Comparison of ENCODE assay signal across 6 cellular contexts in the genomic region with DNA sequence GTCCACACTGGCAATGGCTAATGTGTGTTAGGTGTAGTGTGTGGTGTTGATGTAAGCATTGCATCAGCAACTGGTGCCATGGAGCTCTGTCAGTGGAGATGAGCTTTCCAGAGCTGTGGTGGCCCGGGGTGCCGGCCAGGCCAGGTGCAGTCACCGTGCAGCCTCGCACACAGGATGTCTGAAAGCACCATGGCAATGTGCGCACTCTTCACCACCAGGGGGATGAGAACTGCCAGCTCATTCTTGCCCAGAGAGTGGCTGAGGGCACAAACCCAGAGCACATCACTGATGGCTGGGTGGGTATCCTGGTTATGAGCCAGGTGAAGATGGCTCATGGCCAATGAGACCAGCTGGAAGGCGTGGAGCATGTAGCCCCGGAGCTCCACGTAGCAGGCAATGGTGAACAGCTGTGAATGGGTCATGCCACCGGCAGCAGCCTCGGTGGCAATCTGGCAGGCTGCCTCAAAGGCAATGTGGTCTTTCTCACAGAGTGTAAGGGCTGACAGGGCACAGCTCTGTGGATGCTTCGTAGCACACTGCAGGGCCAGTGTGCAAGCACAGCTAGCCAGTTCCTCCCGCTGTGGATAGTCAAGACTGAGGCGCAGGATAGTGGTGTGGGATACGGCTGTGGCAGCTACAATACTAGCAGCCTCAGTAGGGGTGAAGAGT. TPM values are rescaled to one million over a fixed set of nuclear protein-coding genes. Genes with fewer than 3 reads are reported as not detected.
"Had no signal": no experiment of that assay in that cellular context is flagged by ENCODE, and none has a peak within 500 bp of the region (broad histone marks: within the 10 kb centered on the region; RNA-seq: fewer than 3 reads in every experiment).

No MANE protein-coding gene starts in this region.

RNA-seq across cellular contexts. Expression of gene TBC1D26, which starts 36.9 kb away (rescaled TPM):
- total RNA-seq: aorta, epithelial cell of proximal tubule, glomerular endothelial cell, kidney epithelial cell, left ventricle myocardium inferior had no signal
- polyA plus RNA-seq: immature natural killer cell had no signal
